16 cellular contexts compared by ENCODE assay signal in the genomic region with DNA sequence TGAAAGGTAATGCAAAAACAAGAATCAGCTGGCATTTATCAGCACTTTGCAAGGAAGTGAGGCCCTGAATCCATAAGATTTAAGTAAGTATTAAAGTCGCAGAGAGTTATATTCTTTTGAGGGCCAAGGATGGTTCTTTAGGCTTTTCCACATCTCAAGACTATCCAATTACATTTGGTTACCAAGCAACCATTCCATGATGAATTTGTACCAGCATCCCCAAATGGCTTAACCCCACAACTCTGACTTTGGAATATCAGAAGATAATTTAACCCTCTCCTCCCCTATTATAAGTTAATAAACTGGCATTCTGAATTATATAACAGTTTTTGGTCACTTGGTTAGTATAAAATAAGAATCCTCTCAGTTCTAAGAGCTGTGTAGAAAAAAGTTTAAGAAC. TPM values are rescaled to one million over a fixed set of nuclear protein-coding genes. Genes with fewer than 3 reads are reported as not detected.
DNase-seq lines count a peak whose midpoint lies in the region; ATAC-seq and TF ChIP-seq lines count a peak whose summit lies in the region.
"Had no signal": no experiment of that assay in that cellular context is flagged by ENCODE, and none has a peak within 500 bp of the region (broad histone marks: within the 10 kb centered on the region; RNA-seq: fewer than 3 reads in every experiment).

No MANE protein-coding gene starts in this region.

- H3K4me1 ChIP-seq in Karpas-422 (ENCODE audit: low read length) (peaks cover 45% of the 10 kb centered on the region), ectodermal cell (ENCODE audit: control insufficient read depth, insufficient read depth, low read length) (peaks cover 19% of the 10 kb centered on the region), smooth muscle cell (ENCODE audit: low read depth) (peaks cover 15% of the 10 kb centered on the region)
- H3K4me1 ChIP-seq: colonic mucosa had no signal

- H4K20me1 ChIP-seq in Karpas-422 (ENCODE audit: insufficient read depth, low read depth, low read length) = no peaks in the 10 kb centered on the region
- H4K20me1 ChIP-seq in smooth muscle cell (ENCODE audit: low read depth) = no peaks in the 10 kb centered on the region

- no peaks in the 10 kb centered on the region for H3K9me3 ChIP-seq in Karpas-422 (ENCODE audit: low read length)
- H3K9me3 ChIP-seq in ectodermal cell (ENCODE audit: control insufficient read depth, low read length) = no peaks in the 10 kb centered on the region
- no peaks in the 10 kb centered on the region for H3K9me3 ChIP-seq in smooth muscle cell (replicated peaks; ENCODE audit: low read depth)
- H3K9me3 ChIP-seq: colonic mucosa had no signal

- peak overlapping the region; percentile 9 for H3K27ac Mint-ChIP-seq in activated CD4-positive, alpha-beta T cell treated with anti-CD3 and anti-CD28 coated beads, Interleukin-2, amount 10 ng/mL, durations not matched to agents 7 days and 5 days

- peaks cover 44% of the 10 kb centered on the region for H3K36me3 ChIP-seq in Karpas-422 (ENCODE audit: insufficient read depth, low read length)
- H3K36me3 ChIP-seq in ectodermal cell (ENCODE audit: control insufficient read depth, insufficient read depth, low read length) = peaks cover 11% of the 10 kb centered on the region
- H3K36me3 ChIP-seq in smooth muscle cell (ENCODE audit: low read depth) = no peaks in the 10 kb centered on the region
- H3K36me3 ChIP-seq: colonic mucosa had no signal

- peaks cover 37% of the 10 kb centered on the region for H3K4me1 Mint-ChIP-seq in activated CD4-positive, alpha-beta T cell treated with anti-CD3 and anti-CD28 coated beads, Interleukin-2, amount 10 ng/mL, durations not matched to agents 7 days and 5 days

- no peak overlapping the region for H3K4me3 Mint-ChIP-seq in activated CD4-positive, alpha-beta T cell treated with anti-CD3 and anti-CD28 coated beads, Interleukin-2, amount 10 ng/mL, durations not matched to agents 7 days and 5 days

- DNase-seq in activated CD4-positive, alpha-beta T cell treated with anti-CD3 and anti-CD28 coated beads, Interleukin-2, amount 10 ng/mL, durations not matched to agents 7 days and 5 days = no peak
- no peak for DNase-seq in activated CD4-positive, alpha-beta T cell treated with anti-CD3 and anti-CD28 coated beads, Interleukin-2, amount 50 U/mL, for 1 hour
- no peak for DNase-seq in Karpas-422
- DNase-seq in smooth muscle cell (lab: John Stamatoyannopoulos, UW; ENCODE audit: unreplicated experiment) = no peak
- no peak for DNase-seq in SHP77 (lab: John Stamatoyannopoulos, UW)
- no peak for DNase-seq in stimulated activated CD4-positive, alpha-beta T cell treated with anti-CD3 and anti-CD28 coated beads, Interleukin-2, amount 100 ng/mL, for 24 hours
- DNase-seq: activated gamma-delta T cell treated with Interleukin-2 at 50 U/mL for 16 hours; colonic mucosa; GF-D8; GOT3; naive thymus-derived CD8-positive, alpha-beta T cell; NCI-H146; NCI-H510A treated with DMSO at 0.1 percent for 48 hours had no signal

- no peak for ATAC-seq in HG03196 (IDR thresholded peaks at IDR 0.05; ENCODE audit: unreplicated experiment)
- ATAC-seq: naive thymus-derived CD8-positive, alpha-beta T cell had no signal

- peaks cover 72% of the 10 kb centered on the region for H3K79me2 ChIP-seq in Karpas-422 (ENCODE audit: low read length)
- H3K79me2 ChIP-seq in smooth muscle cell (ENCODE audit: low read depth) = peaks cover 56% of the 10 kb centered on the region

- WGBS in ectodermal cell, 2 experiments = 91 to 100% methylated on average over 1 of the region's 1 CpG
- 100% methylated on average over 1 of the region's 1 CpG for WGBS in smooth muscle cell (ENCODE audit: low lambda C conversion rate)

- H3K27me3 Mint-ChIP-seq in activated CD4-positive, alpha-beta T cell treated with anti-CD3 and anti-CD28 coated beads, Interleukin-2, amount 10 ng/mL, durations not matched to agents 7 days and 5 days = no peaks in the 10 kb centered on the region
- H3K27me3 Mint-ChIP-seq: naive thymus-derived CD8-positive, alpha-beta T cell had no signal

- no peak for TF ChIP-seq CTCF in smooth muscle cell (IDR thresholded peaks at IDR 0.05; ENCODE audit: borderline replicate concordance, insufficient read depth, poor library complexity, severe bottlenecking)

- no peaks in the 10 kb centered on the region for H3K9me2 ChIP-seq in Karpas-422 (replicated peaks; ENCODE audit: insufficient read depth, low read length)

- H3K9ac ChIP-seq in Karpas-422 (ENCODE audit: low read length) (0 out of 2 replicates have a peak overlapping the region, but pooled peaks have one; percentile 0), smooth muscle cell (ENCODE audit: low read depth) (no peak overlapping the region)

- H2AFZ ChIP-seq in Karpas-422 (ENCODE audit: low read length) (no peak overlapping the region), smooth muscle cell (ENCODE audit: low read depth) (no peak overlapping the region)

- H3K27ac ChIP-seq in Karpas-422 (ENCODE audit: low read length) = no peak overlapping the region
- H3K27ac ChIP-seq in ectodermal cell (ENCODE audit: insufficient read depth, low read depth, low read length, poor library complexity, severe bottlenecking) = no peak overlapping the region
- H3K27ac ChIP-seq in smooth muscle cell (ENCODE audit: low read depth) = no peak overlapping the region
- H3K27ac ChIP-seq: colonic mucosa, SK-N-MC had no signal

- H3K4me3 ChIP-seq in Karpas-422 (ENCODE audit: low read length) (peak overlapping the region; percentile 84; the same call in 1 of the 2 replicates), ectodermal cell (ENCODE audit: insufficient read depth, low read depth, low read length) (peak overlapping the region; percentile 13), smooth muscle cell (no peak overlapping the region)
- H3K4me3 ChIP-seq: colonic mucosa had no signal

- no peaks in the 10 kb centered on the region for H3K27me3 ChIP-seq in Karpas-422 (ENCODE audit: low read length)
- H3K27me3 ChIP-seq in ectodermal cell (ENCODE audit: control insufficient read depth, insufficient read depth, low read length, poor library complexity, severe bottlenecking) = no peaks in the 10 kb centered on the region
- H3K27me3 ChIP-seq in smooth muscle cell (ENCODE audit: low read depth) = no peaks in the 10 kb centered on the region
- H3K27me3 ChIP-seq: colonic mucosa had no signal

- H3K36me3 Mint-ChIP-seq in activated CD4-positive, alpha-beta T cell treated with anti-CD3 and anti-CD28 coated beads, Interleukin-2, amount 10 ng/mL, durations not matched to agents 7 days and 5 days (ENCODE audit: low read depth) = peaks cover 27% of the 10 kb centered on the region

- peaks cover 3% of the 10 kb centered on the region for H3F3A ChIP-seq in smooth muscle cell (ENCODE audit: low read depth)

- POLR2A ChIA-PET in activated CD4-positive, alpha-beta T cell treated with anti-CD3 and anti-CD28 coated beads, Interleukin-2, amount 10 ng/mL, durations not matched to agents 7 days and 5 days (lab: Charles Lee) = no interaction called here

- CTCF ChIA-PET in activated CD4-positive, alpha-beta T cell treated with anti-CD3 and anti-CD28 coated beads, Interleukin-2, amount 10 ng/mL, durations not matched to agents 7 days and 5 days (lab: Charles Lee) = no interaction called here

- peak overlapping the region; percentile 95 for H3K4me2 ChIP-seq in Karpas-422 (ENCODE audit: low read depth, low read length, poor library complexity, severe bottlenecking)
- H3K4me2 ChIP-seq in smooth muscle cell = peak overlapping the region; percentile 87

- no peaks in the 10 kb centered on the region for H3K9me3 Mint-ChIP-seq in activated CD4-positive, alpha-beta T cell treated with anti-CD3 and anti-CD28 coated beads, Interleukin-2, amount 10 ng/mL, durations not matched to agents 7 days and 5 days
- H3K9me3 Mint-ChIP-seq: naive thymus-derived CD8-positive, alpha-beta T cell had no signal

RNA-seq across cellular contexts. Expression of gene PHTF1, which starts 2.8 kb away (rescaled TPM):
- 10 to 100 TPM; 17.0 to 18.7 TPM for total RNA-seq in activated CD4-positive, alpha-beta T cell treated with anti-CD3 and anti-CD28 coated beads, Interleukin-2, amount 10 ng/mL, durations not matched to agents 7 days and 5 days
- total RNA-seq in Karpas-422 (2014; rRNA removed; shearing (Covaris generic); ENCODE audit: low replicate concordance) = 45.1 and 53.1 TPM in 2 replicates
- polyA plus RNA-seq in ectodermal cell (2013, experiment 1 of 4) = 64.1 TPM
- polyA plus RNA-seq in ectodermal cell (2013, experiment 2 of 4) = 69.5 TPM
- 47.9 TPM for polyA plus RNA-seq in ectodermal cell (2013, experiment 3 of 4)
- 54.3 TPM for polyA plus RNA-seq in ectodermal cell (2013, experiment 4 of 4)
- 25.4 and 34.8 TPM in 2 replicates for total RNA-seq in smooth muscle cell
- polyA plus RNA-seq in smooth muscle cell = 19.7 and 23.9 TPM in 2 replicates

RNA-seq across cellular contexts. Expression of gene RSBN1, which starts 55.8 kb away (rescaled TPM):
- 10 to 100 TPM; 30.8 to 31.7 TPM for total RNA-seq in activated CD4-positive, alpha-beta T cell treated with anti-CD3 and anti-CD28 coated beads, Interleukin-2, amount 10 ng/mL, durations not matched to agents 7 days and 5 days
- 15.0 and 23.2 TPM in 2 replicates for total RNA-seq in Karpas-422 (2014; rRNA removed; shearing (Covaris generic); ENCODE audit: low replicate concordance)
- 15.8 TPM for polyA plus RNA-seq in ectodermal cell (2013, experiment 1 of 4)
- 16.5 TPM for polyA plus RNA-seq in ectodermal cell (2013, experiment 2 of 4)
- polyA plus RNA-seq in ectodermal cell (2013, experiment 3 of 4) = 18.0 TPM
- polyA plus RNA-seq in ectodermal cell (2013, experiment 4 of 4) = 18.0 TPM
- 18.3 and 22.5 TPM in 2 replicates for total RNA-seq in smooth muscle cell
- polyA plus RNA-seq in smooth muscle cell = 9.0 and 12.3 TPM in 2 replicates
